10 cellular contexts compared by ENCODE assay signal in genomic region chr20:7926767-7927166, GRCh38. TPM values are rescaled to one million over a fixed set of nuclear protein-coding genes. Genes with fewer than 3 reads are reported as not detected.
A peak's percentile ranks its signal among the peaks of the same experiment; 100 is the strongest.
DNase-seq lines count a peak whose midpoint lies in the region; ATAC-seq and TF ChIP-seq lines count a peak whose summit lies in the region.
"Had no signal": no experiment of that assay in that cellular context is flagged by ENCODE, and none has a peak within 500 bp of the region (broad histone marks: within the 10 kb centered on the region; RNA-seq: fewer than 3 reads in every experiment).

No MANE protein-coding gene starts in this region.

- no peak for ATAC-seq in GM21619 (IDR thresholded peaks at IDR 0.05; ENCODE audit: unreplicated experiment)
- no peak for ATAC-seq in HG03457 (IDR thresholded peaks at IDR 0.05; ENCODE audit: unreplicated experiment)

- no peaks in the 10 kb centered on the region for H4K20me1 ChIP-seq in smooth muscle cell (ENCODE audit: low read depth)

- H2AFZ ChIP-seq in smooth muscle cell (ENCODE audit: low read depth), result no peak overlapping the region

- WGBS in smooth muscle cell (ENCODE audit: low lambda C conversion rate), result 26% methylated on average over 1 of the region's 1 CpG

- DNase-seq in NCI-H510A treated with DMSO at 0.1 percent for 48 hours (lab: John Stamatoyannopoulos, UW), result peak; percentile 4
- DNase-seq in NCI-H510A (lab: John Stamatoyannopoulos, UW), result no peak
- DNase-seq in NCI-H748 treated with DMSO at 0.1 percent for 48 hours (lab: John Stamatoyannopoulos, UW), result peak; percentile 52
- no peak for DNase-seq in epithelial cell of proximal tubule (ENCODE audit: low read depth)
- no peak for DNase-seq in smooth muscle cell (lab: John Stamatoyannopoulos, UW; ENCODE audit: unreplicated experiment)
- DNase-seq in stimulated activated CD8-positive, alpha-beta memory T cell treated with anti-CD3 and anti-CD28 coated beads, Interleukin-4, amount 100 ng/mL, for 48 hours, result no peak
- DNase-seq: KG1; stimulated activated CD4-positive, alpha-beta T cell treated with anti-CD3 and anti-CD28 coated beads, Interleukin-4, amount 100 ng/mL, for 1 hour had no signal

- H3F3A ChIP-seq in smooth muscle cell (ENCODE audit: low read depth), result no peaks in the 10 kb centered on the region

- no peaks in the 10 kb centered on the region for H3K9me3 ChIP-seq in smooth muscle cell (replicated peaks; ENCODE audit: low read depth)

- no peaks in the 10 kb centered on the region for H3K79me2 ChIP-seq in smooth muscle cell (ENCODE audit: low read depth)

- H3K4me3 ChIP-seq in epithelial cell of proximal tubule (ENCODE audit: low read depth, low read length) (no peak overlapping the region), smooth muscle cell (no peak overlapping the region)

- no peaks in the 10 kb centered on the region for H3K27me3 ChIP-seq in smooth muscle cell (ENCODE audit: low read depth)

- H3K4me2 ChIP-seq in smooth muscle cell, result no peak overlapping the region

- no peak overlapping the region for H3K27ac ChIP-seq in smooth muscle cell (ENCODE audit: low read depth)

- H3K9ac ChIP-seq in smooth muscle cell (ENCODE audit: low read depth), result no peak overlapping the region

- TF ChIP-seq CTCF in epithelial cell of proximal tubule (conservative IDR thresholded peaks at IDR 0.05; ENCODE audit: low read depth, low read length) (peak; percentile 77), smooth muscle cell (IDR thresholded peaks at IDR 0.05; ENCODE audit: borderline replicate concordance, insufficient read depth, poor library complexity, severe bottlenecking) (peak; percentile 60)

- H3K4me1 ChIP-seq in smooth muscle cell (ENCODE audit: low read depth), result no peaks in the 10 kb centered on the region

- no peaks in the 10 kb centered on the region for H3K36me3 ChIP-seq in smooth muscle cell (ENCODE audit: low read depth)

RNA-seq across cellular contexts. Expression of gene HAO1, which starts 13.5 kb away (rescaled TPM):
- total RNA-seq in epithelial cell of proximal tubule, result not detected in 2 replicates
- total RNA-seq in smooth muscle cell, result not detected in 2 replicates
- not detected in 2 replicates for polyA plus RNA-seq in smooth muscle cell

Comparison
In these comparisons a context has a peak if more than half of its experiments do, and no peak if none do; other contexts are left out.
1. DNase-seq: peak in NCI-H510A treated with DMSO at 0.1 percent for 48 hours (single experiment) and NCI-H748 treated with DMSO at 0.1 percent for 48 hours (single experiment); none in NCI-H510A (single experiment), epithelial cell of proximal tubule (single experiment), smooth muscle cell (single experiment) and stimulated activated CD8-positive, alpha-beta memory T cell treated with anti-CD3 and anti-CD28 coated beads, Interleukin-4, amount 100 ng/mL, for 48 hours (single experiment).